ENCODE assay signal across 8 cellular contexts in genomic region chr14:39266589-39266870, GRCh38. TPM values are rescaled to one million over a fixed set of nuclear protein-coding genes. Genes with fewer than 3 reads are reported as not detected.
DNase-seq lines count a peak whose midpoint lies in the region; ATAC-seq and TF ChIP-seq lines count a peak whose summit lies in the region.

No MANE protein-coding gene starts in this region.

- peaks cover 6% of the 10 kb centered on the region for H3K9me3 Mint-ChIP-seq in activated CD8-positive, alpha-beta memory T cell treated with anti-CD3 and anti-CD28 coated beads, Interleukin-2, amount 10 ng/mL, durations not matched to agents 7 days and 5 days (ENCODE audit: low read depth)

- H3K9ac ChIP-seq in duodenal mucosa (ENCODE audit: low read depth in 1 of 2, low read length in 2 of 2): peak overlapping the region; percentile 82 to 91
- peak overlapping the region; percentile 76 to 83 for H3K9ac ChIP-seq in mucosa of rectum (ENCODE audit: low read depth in 1 of 2, low read length in 2 of 2)

- H3K27ac ChIP-seq in Panc1 (ENCODE audit: low read length) (peak overlapping the region; percentile 95), duodenal mucosa (ENCODE audit: low read depth, low read length) (peak overlapping the region; percentile 97), mucosa of rectum (ENCODE audit: low read depth in 2 of 2, low read length in 2 of 2) (peak overlapping the region; percentile 99), vagina (peak overlapping the region; percentile 98)

- H3K36me3 ChIP-seq in Panc1 (ENCODE audit: control insufficient read depth, insufficient read depth, low read length) (no peaks in the 10 kb centered on the region; the same call in 1 of the 2 replicates), duodenal mucosa (ENCODE audit: control insufficient read depth in 1 of 2, insufficient read depth in 2 of 2, low read length in 2 of 2) (no peaks in the 10 kb centered on the region), mucosa of rectum (ENCODE audit: control insufficient read depth in 2 of 2, insufficient read depth in 2 of 2, low read length in 2 of 2) (no peaks in the 10 kb centered on the region), vagina (no peaks in the 10 kb centered on the region)

- H3K27me3 Mint-ChIP-seq in activated CD8-positive, alpha-beta memory T cell treated with anti-CD3 and anti-CD28 coated beads, Interleukin-2, amount 10 ng/mL, durations not matched to agents 7 days and 5 days: no peaks in the 10 kb centered on the region

- TF ChIP-seq CTCF in Panc1 (IDR thresholded peaks at IDR 0.05) (no peak), vagina (IDR thresholded peaks at IDR 0.05) (no peak)

- no peak for TF ChIP-seq POLR2A in vagina (IDR thresholded peaks at IDR 0.05)

- in situ Hi-C loops in Panc1 (cut with HindIII; ENCODE audit: low pct_unique_long_range_greater_than_20kb, low sequenced_read_pairs): no loop called here

- peaks cover 37% of the 10 kb centered on the region for H3K4me1 Mint-ChIP-seq in activated CD8-positive, alpha-beta memory T cell treated with anti-CD3 and anti-CD28 coated beads, Interleukin-2, amount 10 ng/mL, durations not matched to agents 7 days and 5 days

- H3K27me3 ChIP-seq in Panc1 (ENCODE audit: control insufficient read depth, insufficient read depth, low read length): no peaks in the 10 kb centered on the region
- no peaks in the 10 kb centered on the region for H3K27me3 ChIP-seq in duodenal mucosa (ENCODE audit: control insufficient read depth in 1 of 2, insufficient read depth in 2 of 2, low read length in 2 of 2)
- H3K27me3 ChIP-seq in mucosa of rectum (ENCODE audit: control insufficient read depth in 2 of 2, insufficient read depth in 2 of 2, low read length in 2 of 2): no peaks in the 10 kb centered on the region
- H3K27me3 ChIP-seq in vagina: no peaks in the 10 kb centered on the region

- BruUV-seq in Panc1 (replicated peaks; lab: Mats Ljungman, UMichigan): no TSS peak

- H3K4me1 ChIP-seq in Panc1 (ENCODE audit: control insufficient read depth, insufficient read depth, low read length) (peaks cover 17% of the 10 kb centered on the region), duodenal mucosa (ENCODE audit: control insufficient read depth in 1 of 2, insufficient read depth in 2 of 2, low read length in 2 of 2) (peaks cover 22 to 29% of the 10 kb centered on the region in 2 donors), mucosa of rectum (ENCODE audit: control insufficient read depth in 2 of 2, insufficient read depth in 2 of 2, low read length in 2 of 2) (peaks cover 13 to 17% of the 10 kb centered on the region in 2 donors), vagina (peaks cover 34% of the 10 kb centered on the region)

- CTCF ChIA-PET in activated CD8-positive, alpha-beta memory T cell treated with anti-CD3 and anti-CD28 coated beads, Interleukin-2, amount 10 ng/mL, durations not matched to agents 7 days and 5 days (lab: Charles Lee): interaction anchor here (0.6 to 2.3 kb wide), 7 partner anchors 32 to 165 kb away, joined by 3 to 15 read pairs (median 5); partner anchors contain the start of genes FBXO33, PNN and TRAPPC6B
- CTCF ChIA-PET in Panc1 (lab: Charles Lee): no interaction called here

- POLR2A ChIA-PET in Panc1 (lab: Charles Lee): interaction anchor here (0.6 kb wide), 1 partner anchor 88 kb away, joined by 20 read pairs; no protein-coding TSS in a partner anchor

- peak overlapping the region; percentile 76 for H3K4me3 Mint-ChIP-seq in activated CD8-positive, alpha-beta memory T cell treated with anti-CD3 and anti-CD28 coated beads, Interleukin-2, amount 10 ng/mL, durations not matched to agents 7 days and 5 days

- peak overlapping the region; percentile 86 for H3K27ac Mint-ChIP-seq in activated CD8-positive, alpha-beta memory T cell treated with anti-CD3 and anti-CD28 coated beads, Interleukin-2, amount 10 ng/mL, durations not matched to agents 7 days and 5 days

- peak; percentile 37 for ATAC-seq in activated CD8-positive, alpha-beta memory T cell treated with anti-CD3 and anti-CD28 coated beads, Interleukin-2, amount 10 ng/mL, durations not matched to agents 7 days and 5 days
- ATAC-seq in HG02884 (IDR thresholded peaks at IDR 0.05; ENCODE audit: unreplicated experiment) (peak; percentile 28), Panc1 (peak; percentile 75)

- peak; percentile 56 for DNase-seq in activated CD8-positive, alpha-beta memory T cell treated with anti-CD3 and anti-CD28 coated beads, Interleukin-2, amount 10 ng/mL, durations not matched to agents 7 days and 5 days
- no peak for DNase-seq in activated CD8-positive, alpha-beta memory T cell treated with anti-CD3 and anti-CD28 coated beads for 24 hours
- DNase-seq in Panc1 (ENCODE audit: low read depth, low spot score) (no peak), vagina (ENCODE audit: extremely low spot score in 2 of 2) (no peak), NCI-H2107 (lab: John Stamatoyannopoulos, UW) (no peak)

- peaks cover 7% of the 10 kb centered on the region; the same call in 1 of the 2 replicates for H3K9me3 ChIP-seq in Panc1 (ENCODE audit: control insufficient read depth, insufficient read depth, low read depth, low read length)
- no peaks in the 10 kb centered on the region for H3K9me3 ChIP-seq in duodenal mucosa (ENCODE audit: control insufficient read depth in 1 of 2, low read length in 2 of 2)
- no peaks in the 10 kb centered on the region for H3K9me3 ChIP-seq in mucosa of rectum (ENCODE audit: control insufficient read depth in 2 of 2, low read length in 2 of 2)
- no peaks in the 10 kb centered on the region for H3K9me3 ChIP-seq in vagina

- H3K4me3 ChIP-seq in Panc1 (ENCODE audit: low read depth in 2 of 2, low read length in 2 of 2): peak overlapping the region; percentile 76 to 88
- H3K4me3 ChIP-seq in duodenal mucosa (ENCODE audit: low read depth in 1 of 2, low read length in 2 of 2): peak overlapping the region; percentile 88 to 96
- H3K4me3 ChIP-seq in mucosa of rectum (ENCODE audit: low read length in 2 of 2): peak overlapping the region; percentile 85 to 89
- peak overlapping the region; percentile 75 to 90 for H3K4me3 ChIP-seq in vagina

- H3K36me3 Mint-ChIP-seq in activated CD8-positive, alpha-beta memory T cell treated with anti-CD3 and anti-CD28 coated beads, Interleukin-2, amount 10 ng/mL, durations not matched to agents 7 days and 5 days: peaks cover 27% of the 10 kb centered on the region

- intact Hi-C loops in Panc1 (cut with micrococcal nuclease; ENCODE audit: unreplicated experiment): loop anchor here (10.0 kb wide), 1 partner anchor 82 kb away; no protein-coding TSS in a partner anchor
- intact Hi-C loops in vagina (cut with DNase I): loop anchor here (5.0 kb wide), 1 partner anchor 94 kb away; the partner anchor contains the start of gene TRAPPC6B

RNA-seq across cellular contexts. Expression of gene MIA2, which starts 32.8 kb away (rescaled TPM):
- 10 to 100 TPM; 25.6 to 26.9 TPM for total RNA-seq in activated CD8-positive, alpha-beta memory T cell treated with anti-CD3 and anti-CD28 coated beads, Interleukin-2, amount 10 ng/mL, durations not matched to agents 7 days and 5 days
- total RNA-seq in Panc1 (2021; ENCODE audit: unreplicated experiment) (19.2 TPM), vagina (25.3 TPM)
- 7.4 TPM for polyA plus RNA-seq in Panc1 (2012; ENCODE audit: insufficient read length)
